ENCODE assay signal across 1 cellular context in genomic region chr11:77086521-77087472, GRCh38.
TF ChIP-seq lines count a peak whose summit lies in the region.

No MANE protein-coding gene starts in this region.

TF ChIP-seq in HepG2, 621 proteins besides CTCF, POLR2A, EP300 and RAD21 (continued from another document and continues in another):
- TF ChIP-seq NFAT5 (CRISPR knock-in tag; IDR thresholded peaks at IDR 0.05) (no peak), ZBTB25 (CRISPR knock-in tag; IDR thresholded peaks at IDR 0.05) (no peak), CENPT (CRISPR knock-in tag; IDR thresholded peaks at IDR 0.05; ENCODE audit: low read depth) (no peak), KIAA2018 (CRISPR knock-in tag; IDR thresholded peaks at IDR 0.05; ENCODE audit: borderline replicate concordance) (no peak), CBX5 (CRISPR knock-in tag; IDR thresholded peaks at IDR 0.05; ENCODE audit: borderline replicate concordance) (no peak), ZSCAN29 (CRISPR knock-in tag; conservative IDR thresholded peaks at IDR 0.05) (no peak), TOE1 (CRISPR knock-in tag; IDR thresholded peaks at IDR 0.05) (no peak), FOXK1 (CRISPR knock-in tag; IDR thresholded peaks at IDR 0.05; ENCODE audit: borderline replicate concordance, low read depth) (peak; percentile 47; the same call in 1 of the 2 replicates), MEIS2 (CRISPR knock-in tag; IDR thresholded peaks at IDR 0.05) (no peak), TBX3 (IDR thresholded peaks at IDR 0.05; ENCODE audit: borderline replicate concordance) (no peak), MED1 (CRISPR knock-in tag; IDR thresholded peaks at IDR 0.05) (0 out of 2 replicates have a peak, but pooled peaks have one; percentile 35), SATB2 (CRISPR knock-in tag; IDR thresholded peaks at IDR 0.05) (no peak), MBD4 (IDR thresholded peaks at IDR 0.05; ENCODE audit: borderline replicate concordance, low read length) (no peak), ZNF781 (CRISPR knock-in tag; IDR thresholded peaks at IDR 0.05; ENCODE audit: borderline replicate concordance, not compliant biosample characterization) (no peak), HDAC2 (CRISPR knock-in tag; IDR thresholded peaks at IDR 0.05) (peak; percentile 43; the same call in 1 of the 2 replicates), PHB2 (IDR thresholded peaks at IDR 0.05; ENCODE audit: partially characterized antibody) (no peak), ZNF232 (CRISPR knock-in tag; IDR thresholded peaks at IDR 0.05; ENCODE audit: borderline replicate concordance) (no peak), NRL (CRISPR knock-in tag; IDR thresholded peaks at IDR 0.05; ENCODE audit: borderline replicate concordance) (peak; percentile 14; the same call in 1 of the 2 replicates)
- TF ChIP-seq, protein P1, sequence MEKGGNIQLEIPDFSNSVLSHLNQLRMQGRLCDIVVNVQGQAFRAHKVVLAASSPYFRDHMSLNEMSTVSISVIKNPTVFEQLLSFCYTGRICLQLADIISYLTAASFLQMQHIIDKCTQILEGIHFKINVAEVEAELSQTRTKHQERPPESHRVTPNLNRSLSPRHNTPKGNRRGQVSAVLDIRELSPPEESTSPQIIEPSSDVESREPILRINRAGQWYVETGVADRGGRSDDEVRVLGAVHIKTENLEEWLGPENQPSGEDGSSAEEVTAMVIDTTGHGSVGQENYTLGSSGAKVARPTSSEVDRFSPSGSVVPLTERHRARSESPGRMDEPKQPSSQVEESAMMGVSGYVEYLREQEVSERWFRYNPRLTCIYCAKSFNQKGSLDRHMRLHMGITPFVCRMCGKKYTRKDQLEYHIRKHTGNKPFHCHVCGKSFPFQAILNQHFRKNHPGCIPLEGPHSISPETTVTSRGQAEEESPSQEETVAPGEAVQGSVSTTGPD (CRISPR knock-in tag; IDR thresholded peaks at IDR 0.05), result no peak
- TF ChIP-seq, protein P2, sequence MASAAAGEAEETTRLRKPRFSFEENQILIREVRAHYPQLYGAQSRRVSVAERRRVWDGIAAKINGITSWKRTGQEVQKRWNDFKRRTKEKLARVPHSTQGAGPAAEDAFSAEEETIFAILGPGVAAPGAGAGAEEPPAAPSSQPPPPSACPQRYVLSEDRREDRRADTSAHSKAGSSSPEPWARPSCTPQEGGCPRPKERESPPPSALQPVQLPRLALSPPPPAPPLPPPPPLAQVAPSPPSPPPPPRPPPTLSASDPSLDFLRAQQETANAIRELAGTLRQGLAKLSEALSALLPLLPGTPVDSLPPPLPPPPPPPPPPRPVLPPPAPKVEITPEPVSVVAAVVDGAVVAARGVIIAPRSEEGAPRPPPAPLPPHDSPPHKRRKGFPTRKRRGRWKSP (CRISPR knock-in tag; IDR thresholded peaks at IDR 0.05), result no peak
- TF ChIP-seq, protein P3, sequence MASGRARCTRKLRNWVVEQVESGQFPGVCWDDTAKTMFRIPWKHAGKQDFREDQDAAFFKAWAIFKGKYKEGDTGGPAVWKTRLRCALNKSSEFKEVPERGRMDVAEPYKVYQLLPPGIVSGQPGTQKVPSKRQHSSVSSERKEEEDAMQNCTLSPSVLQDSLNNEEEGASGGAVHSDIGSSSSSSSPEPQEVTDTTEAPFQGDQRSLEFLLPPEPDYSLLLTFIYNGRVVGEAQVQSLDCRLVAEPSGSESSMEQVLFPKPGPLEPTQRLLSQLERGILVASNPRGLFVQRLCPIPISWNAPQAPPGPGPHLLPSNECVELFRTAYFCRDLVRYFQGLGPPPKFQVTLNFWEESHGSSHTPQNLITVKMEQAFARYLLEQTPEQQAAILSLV (CRISPR knock-in tag; IDR thresholded peaks at IDR 0.05; ENCODE audit: borderline replicate concordance), result no peak
- TF ChIP-seq, protein P4, sequence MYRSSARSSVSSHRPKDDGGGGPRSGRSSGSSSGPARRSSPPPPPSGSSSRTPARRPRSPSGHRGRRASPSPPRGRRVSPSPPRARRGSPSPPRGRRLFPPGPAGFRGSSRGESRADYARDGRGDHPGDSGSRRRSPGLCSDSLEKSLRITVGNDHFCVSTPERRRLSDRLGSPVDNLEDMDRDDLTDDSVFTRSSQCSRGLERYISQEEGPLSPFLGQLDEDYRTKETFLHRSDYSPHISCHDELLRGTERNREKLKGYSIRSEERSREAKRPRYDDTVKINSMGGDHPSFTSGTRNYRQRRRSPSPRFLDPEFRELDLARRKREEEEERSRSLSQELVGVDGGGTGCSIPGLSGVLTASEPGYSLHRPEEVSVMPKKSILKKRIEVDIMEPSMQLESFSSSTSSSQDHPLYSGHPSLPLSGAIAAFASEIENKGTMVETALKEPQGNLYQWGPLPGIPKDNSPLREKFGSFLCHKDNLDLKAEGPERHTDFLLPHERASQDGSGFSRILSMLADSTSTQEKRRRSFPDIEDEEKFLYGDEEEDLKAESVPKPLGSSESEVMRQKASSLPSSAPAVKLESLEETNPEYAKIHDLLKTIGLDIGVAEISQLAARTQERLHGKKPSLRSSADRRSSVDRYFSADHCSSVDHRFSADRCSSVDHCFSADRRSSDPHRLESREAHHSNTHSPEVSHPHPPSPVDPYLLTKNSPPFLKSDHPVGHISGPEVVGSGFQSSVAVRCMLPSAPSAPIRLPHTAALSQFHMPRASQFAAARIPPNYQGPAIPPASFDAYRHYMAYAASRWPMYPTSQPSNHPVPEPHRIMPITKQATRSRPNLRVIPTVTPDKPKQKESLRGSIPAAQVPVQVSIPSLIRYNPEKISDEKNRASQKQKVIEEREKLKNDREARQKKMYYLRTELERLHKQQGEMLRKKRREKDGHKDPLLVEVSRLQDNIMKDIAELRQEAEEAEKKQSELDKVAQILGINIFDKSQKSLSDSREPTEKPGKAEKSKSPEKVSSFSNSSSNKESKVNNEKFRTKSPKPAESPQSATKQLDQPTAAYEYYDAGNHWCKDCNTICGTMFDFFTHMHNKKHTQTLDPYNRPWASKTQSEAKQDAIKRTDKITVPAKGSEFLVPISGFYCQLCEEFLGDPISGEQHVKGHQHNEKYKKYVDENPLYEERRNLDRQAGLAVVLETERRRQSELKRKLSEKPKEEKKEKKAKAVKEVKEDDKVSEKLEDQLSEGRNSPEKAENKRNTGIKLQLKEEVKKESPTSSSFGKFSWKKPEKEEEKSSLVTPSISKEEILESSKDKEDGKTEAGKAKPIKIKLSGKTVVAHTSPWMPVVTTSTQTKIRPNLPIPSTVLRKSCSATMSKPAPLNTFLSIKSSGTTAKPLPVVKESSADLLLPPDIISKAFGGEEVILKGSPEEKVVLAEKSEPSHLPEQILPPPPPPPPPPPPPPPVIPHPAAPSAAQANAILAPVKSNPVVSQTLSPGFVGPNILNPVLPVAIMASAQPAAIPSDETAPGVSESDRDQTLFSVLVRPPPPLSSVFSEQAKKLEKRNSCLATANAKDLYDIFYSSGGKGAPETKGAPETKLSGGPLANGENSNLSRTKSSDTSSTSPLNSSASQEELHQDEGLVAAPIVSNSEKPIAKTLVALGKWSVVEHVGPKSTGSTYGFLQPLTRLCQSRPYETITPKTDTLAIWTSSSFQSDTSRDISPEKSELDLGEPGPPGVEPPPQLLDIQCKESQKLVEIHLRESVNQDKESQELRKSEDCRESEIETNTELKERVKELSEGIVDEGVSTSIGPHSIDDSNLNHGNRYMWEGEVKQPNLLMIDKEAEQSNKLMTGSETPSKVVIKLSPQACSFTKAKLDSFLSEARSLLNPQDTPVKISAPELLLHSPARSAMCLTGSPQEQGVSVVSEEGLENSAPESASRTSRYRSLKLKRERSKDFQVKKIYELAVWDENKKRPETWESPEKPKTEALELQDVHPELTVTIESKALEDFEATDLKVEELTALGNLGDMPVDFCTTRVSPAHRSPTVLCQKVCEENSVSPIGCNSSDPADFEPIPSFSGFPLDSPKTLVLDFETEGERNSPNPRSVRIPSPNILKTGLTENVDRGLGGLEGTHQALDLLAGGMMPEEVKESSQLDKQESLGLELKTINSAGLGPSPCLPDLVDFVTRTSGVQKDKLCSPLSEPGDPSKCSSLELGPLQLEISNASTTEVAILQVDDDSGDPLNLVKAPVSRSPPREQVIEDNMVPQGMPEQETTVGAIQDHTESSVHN (CRISPR knock-in tag; IDR thresholded peaks at IDR 0.05), result no peak
